In genomic region chr3:72338082-72338941, GRCh38 we compare ENCODE assay signal across 8 cellular contexts.
DNase-seq lines count a peak whose midpoint lies in the region; ATAC-seq and TF ChIP-seq lines count a peak whose summit lies in the region.

No MANE protein-coding gene starts in this region.

- H3K27ac ChIP-seq in HCT116 (ENCODE audit: low read depth, low read length) = peak overlapping the region; percentile 42

- POLR2A ChIA-PET in HCT116 (lab: Charles Lee) (no interaction called here), GM10248 (lab: Yijun Ruan, JAX) (no interaction called here)

- ATAC-seq in HCT116 = no peak; the same call in 1 of the 2 replicates
- no peak for ATAC-seq in HG03439 (IDR thresholded peaks at IDR 0.05; ENCODE audit: unreplicated experiment)
- no peak for ATAC-seq in GM19328 (IDR thresholded peaks at IDR 0.05; ENCODE audit: unreplicated experiment)

- H4K20me1 ChIP-seq in HCT116 (ENCODE audit: insufficient read depth) = no peaks in the 10 kb centered on the region

- DNase-seq in HCT116 (ENCODE audit: low read depth, low spot score) = peak; percentile 12
- DNase-seq in activated CD4-positive, alpha-beta T cell treated with anti-CD3 and anti-CD28 coated beads, Interleukin-2, amount 50 U/mL, for 48 hours = peak; percentile 52 to 72
- peak; percentile 68 for DNase-seq in fibroblast of mammary gland (ENCODE audit: low read depth)
- DNase-seq in stimulated activated CD4-positive, alpha-beta T cell treated with anti-CD3 and anti-CD28 coated beads, TNF-alpha, amount 100 ng/mL, for 4 hours (ENCODE audit: low read depth in 3 of 3) = peak in 2 of 3 experiments; percentile 23 to 56
- no peak for DNase-seq in GM10248 (ENCODE audit: extremely low spot score)
- DNase-seq in SKM-1 treated with dmso at 0.1 percent for 144 hours (lab: John Stamatoyannopoulos, UW; ENCODE audit: unreplicated experiment) = no peak

- no peaks in the 10 kb centered on the region for H3K9me2 ChIP-seq in HCT116 (ENCODE audit: insufficient read depth)

- TF ChIP-seq RAD21 in HCT116 (IDR thresholded peaks at IDR 0.05; ENCODE audit: low read depth) = no peak

- H3K4me3 ChIP-seq in HCT116 (replicated peaks in 1 of 2; ENCODE audit: low read depth in 1 of 2, low read length in 2 of 2) = peak overlapping the region in 1 of 2 experiments; percentile 7; a peak in 1 of 4 replicates
- H3K4me3 ChIP-seq in fibroblast of mammary gland (ENCODE audit: control insufficient read depth, low read depth, low read length) = no peak overlapping the region

- TF ChIP-seq POLR2A in HCT116 (IDR thresholded peaks at IDR 0.05; ENCODE audit: borderline replicate concordance, extremely low read depth, insufficient read depth, insufficient read length) = no peak

- H3K9ac ChIP-seq in HCT116 (ENCODE audit: low read length) = no peak overlapping the region

- H3K36me3 ChIP-seq in HCT116 (ENCODE audit: control insufficient read depth in 1 of 2, insufficient read depth in 2 of 2, low read length in 2 of 2) = no peaks in the 10 kb centered on the region

- peaks cover 0 to 8% of the 10 kb centered on the region in 2 experiments; a peak in 1 of 4 replicates for H3K9me3 ChIP-seq in HCT116 (ENCODE audit: control insufficient read depth in 1 of 2, insufficient read depth in 1 of 2, low read depth in 1 of 2, low read length in 2 of 2)

- H3K4me1 ChIP-seq in HCT116 (ENCODE audit: control insufficient read depth in 1 of 2, insufficient read depth in 2 of 2, low read length in 2 of 2) = peaks cover 11 to 34% of the 10 kb centered on the region in 2 experiments; a peak in 3 of 4 replicates

- CTCF ChIA-PET in HCT116 (lab: Charles Lee) (no interaction called here), GM10248 (lab: Yijun Ruan, JAX) (interaction anchor here (0.7 kb wide), 1 partner anchor 57 kb away, joined by 3 read pairs; no protein-coding TSS in a partner anchor)

- no TSS peak for BruUV-seq in HCT116 (replicated peaks; lab: Mats Ljungman, UMichigan)

- no peaks in the 10 kb centered on the region for H3K27me3 ChIP-seq in HCT116 (ENCODE audit: insufficient read depth, low read length)

- no peak for TF ChIP-seq CTCF in HCT116 (IDR thresholded peaks at IDR 0.05 in 2 of 3, conservative IDR thresholded peaks at IDR 0.05 in 1 of 3; ENCODE audit: borderline replicate concordance in 1 of 3, insufficient read depth in 1 of 3, low read depth in 2 of 3, low read length in 2 of 3)
- no peak for TF ChIP-seq CTCF in fibroblast of mammary gland (conservative IDR thresholded peaks at IDR 0.05; ENCODE audit: control insufficient read depth, insufficient read depth, low read depth, low read length)
- no peak for TF ChIP-seq CTCF in GM10248 (IDR thresholded peaks at IDR 0.05; ENCODE audit: control extremely low read depth, extremely low read depth, low read depth, missing control alignments)

- intact Hi-C loops in HCT116 (cut with micrococcal nuclease) = no loop called here

- peak overlapping the region; percentile 63 for H2AFZ ChIP-seq in HCT116 (ENCODE audit: low read depth, low read length, poor library complexity, severe bottlenecking)

- RAD21 ChIA-PET in HCT116 (lab: Charles Lee; ENCODE audit: low non-redundant PET in 1 of 2, low total read pairs in 2 of 2, uncharacterized antibody in 2 of 2, unreplicated experiment in 2 of 2) = no interaction called here

- no peaks in the 10 kb centered on the region for H3K79me2 ChIP-seq in HCT116 (ENCODE audit: insufficient read depth, low read length)

- peak overlapping the region; percentile 54 for H3K4me2 ChIP-seq in HCT116 (ENCODE audit: low read length)

TF ChIP-seq in HCT116, 20 proteins besides CTCF, POLR2A, EP300 and RAD21:
- TF ChIP-seq CBX3 (IDR thresholded peaks at IDR 0.05; ENCODE audit: low read depth) (no peak), ZFX (IDR thresholded peaks at IDR 0.05) (no peak), MAX (IDR thresholded peaks at IDR 0.05) (no peak), EZH2 (IDR thresholded peaks at IDR 0.05) (no peak)
- TF ChIP-seq, protein P1, sequence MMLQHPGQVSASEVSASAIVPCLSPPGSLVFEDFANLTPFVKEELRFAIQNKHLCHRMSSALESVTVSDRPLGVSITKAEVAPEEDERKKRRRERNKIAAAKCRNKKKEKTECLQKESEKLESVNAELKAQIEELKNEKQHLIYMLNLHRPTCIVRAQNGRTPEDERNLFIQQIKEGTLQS (IDR thresholded peaks at IDR 0.05) = no peak
TF ChIP-seq in HCT116: peak in this region for 0.

Comparison
In these comparisons a context has a peak if more than half of its experiments do, and no peak if none do; other contexts are left out.
1. DNase-seq: peak in HCT116 (single experiment), activated CD4-positive, alpha-beta T cell treated with anti-CD3 and anti-CD28 coated beads, Interleukin-2, amount 50 U/mL, for 48 hours (2 of 2), fibroblast of mammary gland (single experiment) and stimulated activated CD4-positive, alpha-beta T cell treated with anti-CD3 and anti-CD28 coated beads, TNF-alpha, amount 100 ng/mL, for 4 hours (2 of 3); none in GM10248 (single experiment) and SKM-1 treated with dmso at 0.1 percent for 144 hours (single experiment).